Comparison of ENCODE assay signal across 21 cellular contexts in genomic region chr13:72932250-72932649, GRCh38.
"Had no signal": no experiment of that assay in that cellular context is flagged by ENCODE, and none has a peak within 500 bp of the region (broad histone marks: within the 10 kb centered on the region; RNA-seq: fewer than 3 reads in every experiment).

No MANE protein-coding gene starts in this region.

- H3K9me3 Mint-ChIP-seq: dendritic cell treated with granulocyte-macrophage colony-stimulating factor and Interleukin-4, amounts not matched to agents 40 ng/mL and 50 ng/mL, for 4 days; endodermal cell; natural killer cell; stimulated activated naive CD8-positive, alpha-beta T cell treated with anti-CD3 and anti-CD28 coated beads, Interleukin-15, Interleukin-2, amounts not matched to agents 100 ng/mL and 50 ng/mL, for 24 hours had no signal

- H3K4me1 ChIP-seq: colonic mucosa, gastrocnemius medialis, lower lobe of right lung, suprapubic skin, transverse colon, upper lobe of right lung, uterus had no signal

- H3K27me3 Mint-ChIP-seq: dendritic cell treated with granulocyte-macrophage colony-stimulating factor and Interleukin-4, amounts not matched to agents 40 ng/mL and 50 ng/mL, for 4 days; progenitor cell of endocrine pancreas; stimulated activated naive B cell treated with anti-CD40 and anti-IgM and Interleukin-4, amounts not matched to agents 10 μg/mL and 1 μg/mL and 100 μg/mL, for 72 hours; stimulated activated naive CD8-positive, alpha-beta T cell treated with anti-CD3 and anti-CD28 coated beads, Interleukin-15, Interleukin-2, amounts not matched to agents 100 ng/mL and 50 ng/mL, for 24 hours had no signal

- H3K36me3 ChIP-seq: colonic mucosa, uterus had no signal

- H3K27me3 ChIP-seq: colonic mucosa, gastrocnemius medialis, neutrophil, pancreas, suprapubic skin, transverse colon, upper lobe of right lung, uterus had no signal

- H3K9me3 ChIP-seq: colonic mucosa, gastrocnemius medialis, lower lobe of right lung, neutrophil, pancreas, suprapubic skin, transverse colon, upper lobe of right lung, uterus had no signal

- DNase-seq: colonic mucosa; effector CD8-positive, alpha-beta T cell; endodermal cell; foreskin fibroblast; gastrocnemius medialis; head of caudate nucleus; left ventricle myocardium superior; lower lobe of right lung; natural killer cell; pancreas; stimulated activated CD4-positive, alpha-beta T cell treated with anti-CD3 and anti-CD28 coated beads, Interleukin-4, amount 100 ng/mL, for 4 hours; stimulated activated naive B cell treated with anti-CD40 and anti-IgM and Interleukin-4, amounts not matched to agents 10 μg/mL and 1 μg/mL and 100 μg/mL, for 72 hours; transverse colon; upper lobe of right lung; uterus had no signal

- H3K27ac Mint-ChIP-seq: dendritic cell treated with granulocyte-macrophage colony-stimulating factor and Interleukin-4, amounts not matched to agents 40 ng/mL and 50 ng/mL, for 4 days; endodermal cell; natural killer cell; progenitor cell of endocrine pancreas; stimulated activated naive B cell treated with anti-CD40 and anti-IgM and Interleukin-4, amounts not matched to agents 10 μg/mL and 1 μg/mL and 100 μg/mL, for 72 hours; stimulated activated naive CD8-positive, alpha-beta T cell treated with anti-CD3 and anti-CD28 coated beads, Interleukin-15, Interleukin-2, amounts not matched to agents 100 ng/mL and 50 ng/mL, for 24 hours had no signal

- H3K4me3 Mint-ChIP-seq: dendritic cell treated with granulocyte-macrophage colony-stimulating factor and Interleukin-4, amounts not matched to agents 40 ng/mL and 50 ng/mL, for 4 days; endodermal cell; natural killer cell; stimulated activated naive B cell treated with anti-CD40 and anti-IgM and Interleukin-4, amounts not matched to agents 10 μg/mL and 1 μg/mL and 100 μg/mL, for 72 hours; stimulated activated naive CD8-positive, alpha-beta T cell treated with anti-CD3 and anti-CD28 coated beads, Interleukin-15, Interleukin-2, amounts not matched to agents 100 ng/mL and 50 ng/mL, for 24 hours had no signal

- H3K4me1 Mint-ChIP-seq: endodermal cell; natural killer cell; stimulated activated naive B cell treated with anti-CD40 and anti-IgM and Interleukin-4, amounts not matched to agents 10 μg/mL and 1 μg/mL and 100 μg/mL, for 72 hours had no signal

- FAIRE-seq: keratinocyte, pancreas had no signal

- H3K4me3 ChIP-seq: colonic mucosa, gastrocnemius medialis, lower lobe of right lung, pancreas, suprapubic skin, transverse colon, upper lobe of right lung, uterus had no signal
